Comparison of ENCODE assay signal across 8 cellular contexts in genomic region chr7:92528958-92529264, GRCh38. TPM values are rescaled to one million over a fixed set of nuclear protein-coding genes. Genes with fewer than 3 reads are reported as not detected.
DNase-seq lines count a peak whose midpoint lies in the region; ATAC-seq and TF ChIP-seq lines count a peak whose summit lies in the region.

No MANE protein-coding gene starts in this region.

- no peaks in the 10 kb centered on the region for H3K4me1 ChIP-seq in SJCRH30
- peaks cover 8 to 74% (median 31%) of the 10 kb centered on the region in 6 donors for H3K4me1 ChIP-seq in spleen

- H3K4me3 ChIP-seq in SJCRH30 (peak overlapping the region; percentile 89), fibroblast of villous mesenchyme (ENCODE audit: low read depth, low read length) (peak overlapping the region; percentile 80), spleen (peak overlapping the region; percentile 84 to 97 (median 95))

- intact Hi-C loops in activated CD4-positive, alpha-beta T cell treated with anti-CD3 and anti-CD28 coated beads, Interleukin-2, amount 10 ng/mL, durations not matched to agents 24 days and 14 days (cut with micrococcal nuclease), result loop anchor here (1.0 to 5.0 kb wide), 13 partner anchors 43 to 1473 kb away; partner anchors contain the start of genes AKAP9, ANKIB1, BET1 and CYP51A1
- intact Hi-C loops in spleen (cut with DNase I; ENCODE audit: low total_unique reads), result no loop called here

- WGBS in spleen, 5 donors, result 0 to 2% (median 1%) methylated on average over 13 of the region's 13 CpGs

- H3K27ac ChIP-seq in SJCRH30 (peak overlapping the region; percentile 73), spleen (peak overlapping the region; percentile 91 to 96 (median 93))

- H3K9me3 ChIP-seq in SJCRH30 (replicated peaks), result no peaks in the 10 kb centered on the region
- H3K9me3 ChIP-seq in spleen, result no peaks in the 10 kb centered on the region

- H3K36me3 ChIP-seq in SJCRH30 (peaks cover 22% of the 10 kb centered on the region), spleen (peaks cover 7 to 45% (median 37%) of the 10 kb centered on the region in 6 donors)

- peaks cover 34% of the 10 kb centered on the region for H3K36me3 Mint-ChIP-seq in activated CD4-positive, alpha-beta T cell treated with anti-CD3 and anti-CD28 coated beads, Interleukin-2, amount 10 ng/mL, durations not matched to agents 24 days and 14 days (ENCODE audit: low read depth)

- no peak for TF ChIP-seq CTCF in fibroblast of villous mesenchyme (IDR thresholded peaks at IDR 0.05; ENCODE audit: insufficient read depth, low read depth, low read length)
- no peak for TF ChIP-seq CTCF in spleen (IDR thresholded peaks at IDR 0.05 in 8 of 11, conservative IDR thresholded peaks at IDR 0.05 in 3 of 11)

- no peaks in the 10 kb centered on the region for H3K27me3 ChIP-seq in SJCRH30
- no peaks in the 10 kb centered on the region for H3K27me3 ChIP-seq in spleen (replicated peaks in 1 of 7)

- TF ChIP-seq POLR2A in spleen (IDR thresholded peaks at IDR 0.05), result no peak

- H3K27ac Mint-ChIP-seq in activated CD4-positive, alpha-beta T cell treated with anti-CD3 and anti-CD28 coated beads, Interleukin-2, amount 10 ng/mL, durations not matched to agents 24 days and 14 days, result peak overlapping the region; percentile 98

- peaks cover 4% of the 10 kb centered on the region for H3K9me3 Mint-ChIP-seq in activated CD4-positive, alpha-beta T cell treated with anti-CD3 and anti-CD28 coated beads, Interleukin-2, amount 10 ng/mL, durations not matched to agents 24 days and 14 days

- peak overlapping the region; percentile 98 for H3K4me3 Mint-ChIP-seq in activated CD4-positive, alpha-beta T cell treated with anti-CD3 and anti-CD28 coated beads, Interleukin-2, amount 10 ng/mL, durations not matched to agents 24 days and 14 days

- no peak for DNase-seq in activated CD4-positive, alpha-beta T cell treated with anti-CD3 and anti-CD28 coated beads, Interleukin-2, amount 10 ng/mL, durations not matched to agents 24 days and 14 days
- DNase-seq in activated CD4-positive, alpha-beta T cell treated with anti-CD3 and anti-CD28 coated beads, Interleukin-2, amount 50 U/mL, for 48 hours, result no peak
- no peak for DNase-seq in SJCRH30
- no peak for DNase-seq in fibroblast of villous mesenchyme (ENCODE audit: low read depth)
- no peak for DNase-seq in spleen
- no peak for DNase-seq in NCI-H2081 (lab: John Stamatoyannopoulos, UW)
- DNase-seq in NCI-H1694 treated with DMSO at 0.1 percent for 48 hours (lab: John Stamatoyannopoulos, UW), result no peak

- peaks cover 2% of the 10 kb centered on the region for H3K27me3 Mint-ChIP-seq in activated CD4-positive, alpha-beta T cell treated with anti-CD3 and anti-CD28 coated beads, Interleukin-2, amount 10 ng/mL, durations not matched to agents 24 days and 14 days

- peaks cover 22% of the 10 kb centered on the region for H3K4me1 Mint-ChIP-seq in activated CD4-positive, alpha-beta T cell treated with anti-CD3 and anti-CD28 coated beads, Interleukin-2, amount 10 ng/mL, durations not matched to agents 24 days and 14 days

- ATAC-seq in HG02798 (IDR thresholded peaks at IDR 0.05; ENCODE audit: poor library complexity, unreplicated experiment), result no peak

RNA-seq across cellular contexts. Expression of gene RBM48, which starts 0.3 kb away (rescaled TPM):
- 14.4 and 17.3 TPM in 2 replicates for total RNA-seq in activated CD4-positive, alpha-beta T cell treated with anti-CD3 and anti-CD28 coated beads, Interleukin-2, amount 10 ng/mL, durations not matched to agents 24 days and 14 days
- 23.8 and 25.2 TPM in 2 replicates for total RNA-seq in SJCRH30 (2014; rRNA removed; shearing (Covaris generic))
- total RNA-seq in fibroblast of villous mesenchyme (5.8 and 9.9 TPM in 2 replicates), spleen (10 to 100 TPM; 17.5 to 28.3 (median 19.5) TPM)
- 10 to 100 TPM in 1 of 3 donors, 1 to 10 TPM in 2; 6.6 to 11.4 (median 7.5) TPM for polyA plus RNA-seq in spleen

RNA-seq across cellular contexts. Expression of gene PEX1, which starts 0.6 kb away (rescaled TPM):
- total RNA-seq in activated CD4-positive, alpha-beta T cell treated with anti-CD3 and anti-CD28 coated beads, Interleukin-2, amount 10 ng/mL, durations not matched to agents 24 days and 14 days, result 14.4 and 14.8 TPM in 2 replicates
- total RNA-seq in SJCRH30 (2014; rRNA removed; shearing (Covaris generic)), result 66.8 and 88.4 TPM in 2 replicates
- total RNA-seq in fibroblast of villous mesenchyme (17.1 and 30.2 TPM in 2 replicates), spleen (10 to 100 TPM; 15.1 to 37.4 (median 23.8) TPM)
- 10 to 100 TPM; 13.1 to 20.0 (median 13.3) TPM for polyA plus RNA-seq in spleen

RNA-seq across cellular contexts. Expression of gene ERVW-1, which starts 51.2 kb away (rescaled TPM):
- not detected in 2 replicates for total RNA-seq in activated CD4-positive, alpha-beta T cell treated with anti-CD3 and anti-CD28 coated beads, Interleukin-2, amount 10 ng/mL, durations not matched to agents 24 days and 14 days
- 66.6 and 78.1 TPM in 2 replicates for total RNA-seq in SJCRH30 (2014; rRNA removed; shearing (Covaris generic))
- total RNA-seq in fibroblast of villous mesenchyme (not detected in 2 replicates), spleen (not detected)
- not detected for polyA plus RNA-seq in spleen

Comparison
In these comparisons a context has a peak if more than half of its experiments do, and no peak if none do; other contexts are left out.
1. RNA of gene ERVW-1, which starts 51.2 kb away (total RNA-seq): 66.6 to 78.1 TPM in SJCRH30; not detected in activated CD4-positive, alpha-beta T cell treated with anti-CD3 and anti-CD28 coated beads, Interleukin-2, amount 10 ng/mL, durations not matched to agents 24 days and 14 days, not detected in fibroblast of villous mesenchyme and not detected in spleen; every median in the first group is over 10 times any median in the second.
2. Peak in every context shown above with its lines, with median percentiles within 50 percentile points of each other: H3K4me3 ChIP-seq.